13 cellular contexts compared by ENCODE assay signal in genomic region chr1:1353389-1354151, GRCh38. TPM values are rescaled to one million over a fixed set of nuclear protein-coding genes. Genes with fewer than 3 reads are reported as not detected.
DNase-seq lines count a peak whose midpoint lies in the region; ATAC-seq, FAIRE-seq and TF ChIP-seq lines count a peak whose summit lies in the region.
"Had no signal": no experiment of that assay in that cellular context is flagged by ENCODE, and none has a peak within 500 bp of the region (broad histone marks: within the 10 kb centered on the region; RNA-seq: fewer than 3 reads in every experiment).

No MANE protein-coding gene starts in this region.

- intact Hi-C loops in left ventricle myocardium superior (cut with micrococcal nuclease) (no loop called here), cardiac septum (cut with DNase I) (no loop called here), OCI-LY7 (cut with micrococcal nuclease; ENCODE audit: unreplicated experiment) (no loop called here), uterus (cut with DNase I; ENCODE audit: low total_unique reads) (loop anchor here (10.0 kb wide), 1 partner anchor 49 kb away; the partner anchor contains the start of genes ACAP3 and PUSL1)

- H3K9me3 ChIP-seq in OCI-LY7 (ENCODE audit: low read length) (no peaks in the 10 kb centered on the region), uterus (no peaks in the 10 kb centered on the region)

- H3K36me3 ChIP-seq in OCI-LY7 (ENCODE audit: insufficient read depth, low read length) (no peaks in the 10 kb centered on the region), uterus (no peaks in the 10 kb centered on the region)

- no peak for TF ChIP-seq CTCF in OCI-LY7 (conservative IDR thresholded peaks at IDR 0.05; ENCODE audit: low read length)
- no peak for TF ChIP-seq CTCF in uterus (IDR thresholded peaks at IDR 0.05)

- H3K27me3 ChIP-seq in uterus, result no peaks in the 10 kb centered on the region

- H3K79me2 ChIP-seq in OCI-LY7 (ENCODE audit: insufficient read depth, low read depth, low read length), result no peaks in the 10 kb centered on the region

- TF ChIP-seq POLR2A in uterus (IDR thresholded peaks at IDR 0.05) (no peak), GM12892 (IDR thresholded peaks at IDR 0.05; ENCODE audit: low read depth, low read length) (no peak)

- POLR2A ChIA-PET in OCI-LY7 (lab: Charles Lee), result no interaction called here

- DNase-seq in left ventricle myocardium superior (peak; percentile 40), cardiac septum (ENCODE audit: low spot score) (no peak), OCI-LY7 (ENCODE audit: low spot score) (no peak), iPS-NIHi7 (ENCODE audit: extremely low spot score) (peak; percentile 72), uterus (no peak), NCI-H446 (lab: John Stamatoyannopoulos, UW) (no peak), GM12892 (ENCODE audit: insufficient read length) (no peak)
- DNase-seq: CD4-positive, CD25-positive, alpha-beta regulatory T cell; dermis blood vessel endothelial cell; stimulated activated CD4-positive, alpha-beta T cell treated with anti-CD3 and anti-CD28 coated beads, Interleukin-12 subunit alpha, Interleukin-12 subunit beta, amount 100 ng/mL, for 4 hours had no signal

- BruUV-seq in OCI-LY7 (replicated peaks; lab: Mats Ljungman, UMichigan), result no TSS peak

- no peak for FAIRE-seq in GM12892 (lab: Jason Lieb, UNC)
- FAIRE-seq: GM12891 had no signal

- H3K4me2 ChIP-seq in OCI-LY7 (ENCODE audit: low read length), result peak overlapping the region; percentile 17; the same call in 1 of the 2 replicates

- no peak for ATAC-seq in left ventricle myocardium superior
- no peak for ATAC-seq in HG02642 (IDR thresholded peaks at IDR 0.05; ENCODE audit: poor library complexity, unreplicated experiment)
- ATAC-seq: activated naive CD4-positive, alpha-beta T cell treated with anti-CD3 and anti-CD28 coated beads, Interleukin-2, amount 50 U/mL, for 72 hours had no signal

- no peak overlapping the region for H2AFZ ChIP-seq in OCI-LY7 (ENCODE audit: low read length)

- CTCF ChIA-PET in OCI-LY7 (lab: Charles Lee; ENCODE audit: unreplicated experiment), result no interaction called here

- H3K4me1 ChIP-seq in OCI-LY7 (ENCODE audit: insufficient read depth, low read length, poor library complexity, severe bottlenecking), result peaks cover 21% of the 10 kb centered on the region
- peaks cover 5 to 25% of the 10 kb centered on the region in 2 donors for H3K4me1 ChIP-seq in uterus

- H3K27ac ChIP-seq in OCI-LY7 (ENCODE audit: low read depth, low read length, poor library complexity, severe bottlenecking), result no peak overlapping the region
- peak overlapping the region; percentile 64 to 96 for H3K27ac ChIP-seq in uterus

- H4K20me1 ChIP-seq in OCI-LY7 (ENCODE audit: insufficient read depth, low read length), result no peaks in the 10 kb centered on the region

- H3K9me2 ChIP-seq in OCI-LY7 (ENCODE audit: insufficient read depth, low read length), result no peaks in the 10 kb centered on the region

- H3K4me3 ChIP-seq in OCI-LY7 (ENCODE audit: low read depth, low read length, poor library complexity, severe bottlenecking) (no peak overlapping the region), uterus (no peak overlapping the region)

RNA-seq across cellular contexts. Expression of gene DVL1, which starts 4.4 kb away (rescaled TPM):
- 144 TPM for total RNA-seq in left ventricle myocardium superior
- 96.2 TPM for total RNA-seq in cardiac septum
- 41.7 and 47.1 TPM in 2 replicates for total RNA-seq in OCI-LY7 (2014; rRNA removed; shearing (Covaris generic))
- total RNA-seq in OCI-LY7 (2022), result 27.8 and 30.7 TPM in 2 replicates
- 10 to 100 TPM; 35.6 to 94.5 (median 49.7) TPM for total RNA-seq in uterus
- polyA plus RNA-seq in GM12892 (2012; ENCODE audit: missing spikeins), result 5.8 TPM

RNA-seq across cellular contexts. Expression of gene MXRA8, which starts 4.8 kb away (rescaled TPM):
- total RNA-seq in left ventricle myocardium superior, result 16.8 TPM
- 30.5 TPM for total RNA-seq in cardiac septum
- total RNA-seq in OCI-LY7 (2014; rRNA removed; shearing (Covaris generic)), result not detected in 2 replicates
- not detected in 2 replicates for total RNA-seq in OCI-LY7 (2022)
- total RNA-seq in uterus, result 100 to 1,000 TPM in 2 of 4 donors, 10 to 100 TPM in 2; 86.1 to 143 (median 117) TPM
- 1.5 TPM for polyA plus RNA-seq in GM12892 (2012; ENCODE audit: missing spikeins)
- polyA plus RNA-seq: CD4-positive, CD25-positive, alpha-beta regulatory T cell had no signal

RNA-seq across cellular contexts. Expression of gene AURKAIP1, which starts 21.4 kb away (rescaled TPM):
- total RNA-seq in left ventricle myocardium superior (268 TPM), cardiac septum (174 TPM), OCI-LY7 (2022) (145 and 172 TPM in 2 replicates), uterus (10 to 100 TPM; 13.2 to 75.8 (median 31.1) TPM)
- 156 and 163 TPM in 2 replicates for total RNA-seq in OCI-LY7 (2014; rRNA removed; shearing (Covaris generic))
- 56.2 TPM for polyA plus RNA-seq in GM12892 (2012; ENCODE audit: missing spikeins)

RNA-seq across cellular contexts. Expression of gene TAS1R3, which starts 22.5 kb away (rescaled TPM):
- total RNA-seq in left ventricle myocardium superior, result 0.57 TPM
- 0.62 TPM for total RNA-seq in cardiac septum
- 0.41 and 1.1 TPM in 2 replicates for total RNA-seq in OCI-LY7 (2014; rRNA removed; shearing (Covaris generic))
- 0.99 and 1.2 TPM in 2 replicates for total RNA-seq in OCI-LY7 (2022)
- total RNA-seq in uterus, result under 1 TPM in 2 of 4 donors, not detected in 2; 0.14 to 0.34 TPM
- 0.17 TPM for polyA plus RNA-seq in GM12892 (2012; ENCODE audit: missing spikeins)

RNA-seq across cellular contexts. Expression of gene CPTP, which starts 29.0 kb away (rescaled TPM):
- total RNA-seq in left ventricle myocardium superior, result 112 TPM
- total RNA-seq in cardiac septum, result 50.2 TPM
- total RNA-seq in OCI-LY7 (2014; rRNA removed; shearing (Covaris generic)), result 16.6 and 18.5 TPM in 2 replicates
- total RNA-seq in OCI-LY7 (2022), result 20.3 and 20.6 TPM in 2 replicates
- 10 to 100 TPM in 2 of 4 donors, 1 to 10 TPM in 2; 3.5 to 23.9 (median 16.4) TPM for total RNA-seq in uterus
- polyA plus RNA-seq in GM12892 (2012; ENCODE audit: missing spikeins), result 2.1 TPM

Comparison
In these comparisons a context has a peak if more than half of its experiments do, and no peak if none do; other contexts are left out.
1. DNase-seq: peak in left ventricle myocardium superior (single experiment) and iPS-NIHi7 (single experiment); none in cardiac septum (single experiment), OCI-LY7 (single experiment), uterus (0 of 2), NCI-H446 (0 of 2) and GM12892 (single experiment).
2. RNA of gene MXRA8, which starts 4.8 kb away (total RNA-seq): 86.1 to 143 TPM in uterus, 30.5 TPM in cardiac septum (single experiment) and 16.8 TPM in left ventricle myocardium superior (single experiment); not detected in OCI-LY7; every median in the first group is over 10 times any median in the second.